ENCODE assay signal across 8 cellular contexts in genomic region chr10:114499120-114499519, GRCh38.
A peak's percentile ranks its signal among the peaks of the same experiment; 100 is the strongest.
DNase-seq lines count a peak whose midpoint lies in the region; ATAC-seq and TF ChIP-seq lines count a peak whose summit lies in the region.

No MANE protein-coding gene starts in this region.

- no peak overlapping the region for H3K4me3 ChIP-seq in Peyer's patch
- no peak overlapping the region for H3K4me3 ChIP-seq in skeletal muscle tissue (ENCODE audit: low read length in 3 of 3)
- no peak overlapping the region for H3K4me3 ChIP-seq in trophoblast cell (ENCODE audit: low read depth, low read length)

- no peak overlapping the region for H4K12ac ChIP-seq in trophoblast cell (ENCODE audit: low read depth, low read length)

- peaks cover 0 to 32% (median 17%) of the 10 kb centered on the region in 4 donors for H3K4me1 ChIP-seq in Peyer's patch
- peaks cover 0 to 5% (median 3%) of the 10 kb centered on the region in 3 donors for H3K4me1 ChIP-seq in skeletal muscle tissue (ENCODE audit: control insufficient read depth in 3 of 3, insufficient read depth in 3 of 3, low read length in 3 of 3)
- H3K4me1 ChIP-seq in trophoblast cell (ENCODE audit: control insufficient read depth in 1 of 2, insufficient read depth in 2 of 2, low read length in 2 of 2), result peaks cover 0 to 2% of the 10 kb centered on the region in 2 experiments

- POLR2A ChIA-PET in activated CD4-positive, alpha-beta T cell treated with anti-CD3 and anti-CD28 coated beads for 36 hours (lab: Charles Lee), result interaction anchor here (0.7 to 1.7 kb wide), 7 partner anchors 12 to 42 kb away, joined by 3 to 10 read pairs (median 5); no protein-coding TSS in a partner anchor

- peak overlapping the region; percentile 61 for H3K4me3 Mint-ChIP-seq in activated CD4-positive, alpha-beta T cell treated with anti-CD3 and anti-CD28 coated beads for 36 hours

- no peak overlapping the region for H2BK120ac ChIP-seq in trophoblast cell (ENCODE audit: insufficient read depth, low read length, poor library complexity)

- H3K79me2 ChIP-seq in trophoblast cell (ENCODE audit: control insufficient read depth, insufficient read depth, low read length, poor library complexity), result no peaks in the 10 kb centered on the region

- no peaks in the 10 kb centered on the region for H3K9me3 ChIP-seq in Peyer's patch
- H3K9me3 ChIP-seq in skeletal muscle tissue (ENCODE audit: control insufficient read depth in 3 of 3, low read length in 3 of 3), result no peaks in the 10 kb centered on the region
- H3K9me3 ChIP-seq in trophoblast cell (ENCODE audit: insufficient read depth, low read depth, low read length), result no peaks in the 10 kb centered on the region

- H3K4ac ChIP-seq in trophoblast cell (ENCODE audit: low read depth, low read length), result no peak overlapping the region

- no peak overlapping the region for H2AK5ac ChIP-seq in trophoblast cell (ENCODE audit: low read length)

- H3K4me1 Mint-ChIP-seq in activated CD4-positive, alpha-beta T cell treated with anti-CD3 and anti-CD28 coated beads for 36 hours, result peaks cover 92% of the 10 kb centered on the region

- no peak overlapping the region for H2BK5ac ChIP-seq in trophoblast cell (ENCODE audit: low read depth, low read length, poor library complexity)

- CTCF ChIA-PET in activated CD4-positive, alpha-beta T cell treated with anti-CD3 and anti-CD28 coated beads for 36 hours (lab: Charles Lee), result interaction anchor here (1.0 to 11.1 kb wide), 5 partner anchors 8 to 44 kb away, joined by 3 to 187 read pairs (median 5); no protein-coding TSS in a partner anchor

- no peak for DNase-seq in activated CD4-positive, alpha-beta T cell treated with anti-CD3 and anti-CD28 coated beads for 36 hours
- no peak for DNase-seq in activated CD4-positive, alpha-beta T cell treated with anti-CD3 and anti-CD28 coated beads for 1 hour
- DNase-seq in Peyer's patch, result no peak
- DNase-seq in substantia nigra (lab: John Stamatoyannopoulos, UW), result no peak
- no peak for DNase-seq in trophoblast cell
- no peak for DNase-seq in pons (ENCODE audit: low spot score)

- no peaks in the 10 kb centered on the region for H3K27me3 Mint-ChIP-seq in activated CD4-positive, alpha-beta T cell treated with anti-CD3 and anti-CD28 coated beads for 36 hours

- H3K9me3 Mint-ChIP-seq in activated CD4-positive, alpha-beta T cell treated with anti-CD3 and anti-CD28 coated beads for 36 hours (ENCODE audit: low read depth), result peaks cover 7% of the 10 kb centered on the region

- no CpG with 5 or more reads among the region's 2 CpGs for WGBS in trophoblast cell (ENCODE audit: extremely low coverage, insufficient coverage, insufficient read length)

- H3K36me3 Mint-ChIP-seq in activated CD4-positive, alpha-beta T cell treated with anti-CD3 and anti-CD28 coated beads for 36 hours (ENCODE audit: low read depth), result peaks cover 41% of the 10 kb centered on the region

- no peaks in the 10 kb centered on the region for H3K79me1 ChIP-seq in trophoblast cell (ENCODE audit: low read length)

- intact Hi-C loops in activated CD4-positive, alpha-beta T cell treated with anti-CD3 and anti-CD28 coated beads for 36 hours (cut with DNase I, micrococcal nuclease), result loop anchor here (1.0 to 5.0 kb wide), 4 partner anchors 27 to 327 kb away; partner anchors contain the start of gene CCDC186 (in 1 of the 2)

- no peak overlapping the region for H4K8ac ChIP-seq in trophoblast cell (ENCODE audit: low read depth, low read length)

- peak overlapping the region; percentile 83 to 90 (median 85) for H3K27ac ChIP-seq in Peyer's patch
- peak overlapping the region; percentile 8 for H3K27ac ChIP-seq in skeletal muscle tissue (ENCODE audit: low read depth, low read length)
- no peak overlapping the region for H3K27ac ChIP-seq in substantia nigra (ENCODE audit: low read depth, low read length, poor library complexity, severe bottlenecking)
- no peak overlapping the region for H3K27ac ChIP-seq in trophoblast cell (ENCODE audit: low read depth, low read length)

- TF ChIP-seq CTCF in Peyer's patch (IDR thresholded peaks at IDR 0.05), result no peak

- peak overlapping the region; percentile 99 for H3K27ac Mint-ChIP-seq in activated CD4-positive, alpha-beta T cell treated with anti-CD3 and anti-CD28 coated beads for 36 hours

- H3K4me2 ChIP-seq in trophoblast cell (ENCODE audit: low read length), result no peak overlapping the region

- H3K14ac ChIP-seq in trophoblast cell (ENCODE audit: low read length), result no peak overlapping the region

- H4K91ac ChIP-seq in trophoblast cell (ENCODE audit: low read depth, low read length), result no peak overlapping the region

- no peaks in the 10 kb centered on the region for H3K36me3 ChIP-seq in Peyer's patch
- peaks cover 2 to 3% (median 3%) of the 10 kb centered on the region in 3 donors for H3K36me3 ChIP-seq in skeletal muscle tissue (ENCODE audit: control insufficient read depth in 3 of 3, insufficient read depth in 3 of 3, low read length in 3 of 3)
- no peaks in the 10 kb centered on the region for H3K36me3 ChIP-seq in trophoblast cell (ENCODE audit: control insufficient read depth in 1 of 2, insufficient read depth in 2 of 2, low read length in 2 of 2)

- peak; percentile 4 for ATAC-seq in activated CD4-positive, alpha-beta T cell treated with anti-CD3 and anti-CD28 coated beads for 36 hours
- ATAC-seq in HG02623 (IDR thresholded peaks at IDR 0.05; ENCODE audit: unreplicated experiment), result peak; percentile 10

- H2AFZ ChIP-seq in trophoblast cell (ENCODE audit: insufficient read depth, low read length, poor library complexity), result no peak overlapping the region

- no peak overlapping the region for H3K9ac ChIP-seq in skeletal muscle tissue (ENCODE audit: low read depth in 1 of 3, low read length in 3 of 3)
- H3K9ac ChIP-seq in trophoblast cell (ENCODE audit: low read length), result no peak overlapping the region

- no peak overlapping the region for H2BK12ac ChIP-seq in trophoblast cell (ENCODE audit: low read length)

- H3K18ac ChIP-seq in trophoblast cell (ENCODE audit: low read length), result no peak overlapping the region

- no peak for TF ChIP-seq POLR2A in Peyer's patch (IDR thresholded peaks at IDR 0.05)

- H3K27me3 ChIP-seq in Peyer's patch (no peaks in the 10 kb centered on the region), skeletal muscle tissue (ENCODE audit: control insufficient read depth in 3 of 3, insufficient read depth in 3 of 3, low read length in 3 of 3) (no peaks in the 10 kb centered on the region), trophoblast cell (ENCODE audit: insufficient read depth, low read length) (no peaks in the 10 kb centered on the region)

- no peak overlapping the region for H3K23ac ChIP-seq in trophoblast cell (ENCODE audit: low read length)

Comparison
In these comparisons a context has a peak if more than half of its experiments do, and no peak if none do; other contexts are left out.
1. H3K27ac ChIP-seq: peak in Peyer's patch (4 of 4) and skeletal muscle tissue (single experiment); none in substantia nigra (single experiment) and trophoblast cell (single experiment).